ENCODE assay signal across 1 cellular context in the genomic region with DNA sequence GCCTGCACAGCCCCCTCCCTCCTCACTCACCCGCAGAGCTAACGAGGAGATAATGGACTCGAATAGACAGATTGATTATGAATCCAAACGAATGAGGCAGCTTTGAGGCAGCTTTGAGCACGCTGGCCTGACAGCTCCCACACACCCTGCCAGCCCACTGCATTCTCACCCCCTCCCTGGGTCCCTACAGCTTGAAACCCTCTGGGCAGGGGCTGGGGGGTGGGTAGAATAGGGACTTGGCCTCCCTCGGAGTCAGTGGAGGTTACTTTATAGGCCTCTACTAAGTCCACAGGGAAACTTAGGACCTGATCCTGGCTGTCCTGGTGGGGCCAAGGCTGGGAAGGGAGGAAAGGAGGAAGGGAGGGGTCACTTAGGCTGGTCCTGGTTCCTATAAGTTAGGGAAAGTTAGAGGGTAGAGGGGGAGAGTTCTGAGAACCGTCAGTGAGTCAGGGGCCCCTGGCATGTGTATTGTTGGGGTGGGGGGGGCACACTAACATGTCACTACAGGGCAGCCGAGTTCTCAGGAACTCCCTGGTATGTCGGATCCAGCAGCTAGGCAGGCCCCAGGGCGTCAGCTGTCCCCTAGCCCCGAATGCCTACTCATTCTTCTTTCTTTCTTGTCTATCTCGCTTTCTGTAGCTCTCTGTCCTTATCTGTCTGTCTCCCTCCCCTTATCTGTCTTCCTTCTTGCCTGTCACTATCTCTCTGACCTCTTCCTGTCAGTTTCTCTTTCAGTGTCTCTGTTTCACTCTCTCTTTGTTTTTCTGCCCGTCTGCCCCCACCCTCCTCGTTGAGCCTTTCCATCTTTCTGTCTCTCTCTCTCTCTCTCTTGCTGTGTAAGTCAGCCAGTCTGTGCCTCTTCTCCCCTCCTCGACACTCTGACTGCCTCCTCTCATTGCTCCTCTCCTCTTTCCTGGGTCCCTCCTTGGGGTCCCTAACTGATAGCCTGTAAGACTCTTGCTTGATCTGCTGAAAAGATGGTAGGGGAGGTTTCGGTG.
TF ChIP-seq lines count a peak whose summit lies in the region.

No MANE protein-coding gene starts in this region.

TF ChIP-seq in K562, 482 proteins besides CTCF, POLR2A, EP300 and RAD21 (continued from another document and continues in another):
- TF ChIP-seq, protein P1, sequence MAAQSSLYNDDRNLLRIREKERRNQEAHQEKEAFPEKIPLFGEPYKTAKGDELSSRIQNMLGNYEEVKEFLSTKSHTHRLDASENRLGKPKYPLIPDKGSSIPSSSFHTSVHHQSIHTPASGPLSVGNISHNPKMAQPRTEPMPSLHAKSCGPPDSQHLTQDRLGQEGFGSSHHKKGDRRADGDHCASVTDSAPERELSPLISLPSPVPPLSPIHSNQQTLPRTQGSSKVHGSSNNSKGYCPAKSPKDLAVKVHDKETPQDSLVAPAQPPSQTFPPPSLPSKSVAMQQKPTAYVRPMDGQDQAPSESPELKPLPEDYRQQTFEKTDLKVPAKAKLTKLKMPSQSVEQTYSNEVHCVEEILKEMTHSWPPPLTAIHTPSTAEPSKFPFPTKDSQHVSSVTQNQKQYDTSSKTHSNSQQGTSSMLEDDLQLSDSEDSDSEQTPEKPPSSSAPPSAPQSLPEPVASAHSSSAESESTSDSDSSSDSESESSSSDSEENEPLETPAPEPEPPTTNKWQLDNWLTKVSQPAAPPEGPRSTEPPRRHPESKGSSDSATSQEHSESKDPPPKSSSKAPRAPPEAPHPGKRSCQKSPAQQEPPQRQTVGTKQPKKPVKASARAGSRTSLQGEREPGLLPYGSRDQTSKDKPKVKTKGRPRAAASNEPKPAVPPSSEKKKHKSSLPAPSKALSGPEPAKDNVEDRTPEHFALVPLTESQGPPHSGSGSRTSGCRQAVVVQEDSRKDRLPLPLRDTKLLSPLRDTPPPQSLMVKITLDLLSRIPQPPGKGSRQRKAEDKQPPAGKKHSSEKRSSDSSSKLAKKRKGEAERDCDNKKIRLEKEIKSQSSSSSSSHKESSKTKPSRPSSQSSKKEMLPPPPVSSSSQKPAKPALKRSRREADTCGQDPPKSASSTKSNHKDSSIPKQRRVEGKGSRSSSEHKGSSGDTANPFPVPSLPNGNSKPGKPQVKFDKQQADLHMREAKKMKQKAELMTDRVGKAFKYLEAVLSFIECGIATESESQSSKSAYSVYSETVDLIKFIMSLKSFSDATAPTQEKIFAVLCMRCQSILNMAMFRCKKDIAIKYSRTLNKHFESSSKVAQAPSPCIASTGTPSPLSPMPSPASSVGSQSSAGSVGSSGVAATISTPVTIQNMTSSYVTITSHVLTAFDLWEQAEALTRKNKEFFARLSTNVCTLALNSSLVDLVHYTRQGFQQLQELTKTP (IDR thresholded peaks at IDR 0.05; ENCODE audit: low read depth in 1 of 2, partially characterized antibody in 2 of 2) = peak; percentile 26 to 89
- TF ChIP-seq TBP (optimal IDR thresholded peaks at IDR 0.05; ENCODE audit: low read depth, low read length) = no peak
- TF ChIP-seq FIP1L1 (IDR thresholded peaks at IDR 0.05; ENCODE audit: low read depth, low read length, poor library complexity, severe bottlenecking) = no peak
- no peak for TF ChIP-seq RFX7 (CRISPR knock-in tag; IDR thresholded peaks at IDR 0.05)
- no peak for TF ChIP-seq ZNF23 (CRISPR knock-in tag; IDR thresholded peaks at IDR 0.05)
- TF ChIP-seq ZFP36 (IDR thresholded peaks at IDR 0.05; ENCODE audit: low read depth, low read length, partially characterized antibody) = no peak
- TF ChIP-seq ZNF507 (tag; conservative IDR thresholded peaks at IDR 0.05) = no peak
- no peak for TF ChIP-seq ETS2 (tag; IDR thresholded peaks at IDR 0.05; ENCODE audit: borderline replicate concordance, poor library complexity, severe bottlenecking)
- TF ChIP-seq NR1H2 (CRISPR knock-in tag; IDR thresholded peaks at IDR 0.05) = no peak
- TF ChIP-seq NFATC3 (IDR thresholded peaks at IDR 0.05) = no peak
- peak; percentile 22 for TF ChIP-seq ASH1L (IDR thresholded peaks at IDR 0.05; ENCODE audit: borderline replicate concordance, low read depth, partially characterized antibody)
- TF ChIP-seq ZNF12 (CRISPR knock-in tag; IDR thresholded peaks at IDR 0.05) = no peak
- peak; percentile 55; the same call in 1 of the 2 replicates for TF ChIP-seq KAT7 (CRISPR knock-in tag; IDR thresholded peaks at IDR 0.05; ENCODE audit: borderline replicate concordance)
- TF ChIP-seq PHF20 (IDR thresholded peaks at IDR 0.05; ENCODE audit: partially characterized antibody) = peak; percentile 63
- TF ChIP-seq ZFX (CRISPR knock-in tag; IDR thresholded peaks at IDR 0.05) = no peak
- peak; percentile 90 for TF ChIP-seq ARNT (IDR thresholded peaks at IDR 0.05)
- TF ChIP-seq SMAD4 (CRISPR knock-in tag; conservative IDR thresholded peaks at IDR 0.05) = peak; percentile 92
- TF ChIP-seq NFYB (IDR thresholded peaks at IDR 0.05; ENCODE audit: extremely low read depth, insufficient read length) = no peak
- TF ChIP-seq POLR3A (IDR thresholded peaks at IDR 0.05; ENCODE audit: borderline replicate concordance, extremely low read depth, insufficient read depth, insufficient read length) = no peak
- TF ChIP-seq ZNF695 (CRISPR knock-in tag; IDR thresholded peaks at IDR 0.05) = no peak
- no peak for TF ChIP-seq POLR2G (IDR thresholded peaks at IDR 0.05; ENCODE audit: low read depth, low read length)
- no peak for TF ChIP-seq SRSF9 (IDR thresholded peaks at IDR 0.05; ENCODE audit: borderline replicate concordance, low read depth, low read length)
- no peak for TF ChIP-seq YY1 (IDR thresholded peaks at IDR 0.05; ENCODE audit: borderline replicate concordance in 1 of 3, control insufficient read depth in 1 of 3, extremely low read depth in 1 of 3, insufficient read depth in 3 of 3, insufficient read length in 1 of 3, insufficient replicate concordance in 2 of 3, low read depth in 1 of 3, low read length in 2 of 3)
- TF ChIP-seq ZNF274 (IDR thresholded peaks at IDR 0.05; ENCODE audit: borderline replicate concordance, low read depth, low read length) = no peak
- TF ChIP-seq JUND (IDR thresholded peaks at IDR 0.05; ENCODE audit: borderline replicate concordance, low read depth, low read length) = peak; percentile 78
- peak; percentile 73; the same call in 2 of the 3 replicates for TF ChIP-seq JUND (tag; IDR thresholded peaks at IDR 0.05; ENCODE audit: borderline replicate concordance, low read depth, low read length)
- TF ChIP-seq BCL6 (CRISPR knock-in tag; IDR thresholded peaks at IDR 0.05) = no peak
- no peak for TF ChIP-seq MCM2 (IDR thresholded peaks at IDR 0.05; ENCODE audit: low read depth)
- TF ChIP-seq ZNF146 (CRISPR knock-in tag; IDR thresholded peaks at IDR 0.05; ENCODE audit: unreplicated experiment) = no peak
- TF ChIP-seq, protein P2, sequence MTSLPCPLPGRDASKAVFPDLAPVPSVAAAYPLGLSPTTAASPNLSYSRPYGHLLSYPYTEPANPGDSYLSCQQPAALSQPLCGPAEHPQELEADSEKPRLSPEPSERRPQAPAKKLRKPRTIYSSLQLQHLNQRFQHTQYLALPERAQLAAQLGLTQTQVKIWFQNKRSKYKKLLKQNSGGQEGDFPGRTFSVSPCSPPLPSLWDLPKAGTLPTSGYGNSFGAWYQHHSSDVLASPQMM (CRISPR knock-in tag; IDR thresholded peaks at IDR 0.05) = no peak
- TF ChIP-seq, protein P3, sequence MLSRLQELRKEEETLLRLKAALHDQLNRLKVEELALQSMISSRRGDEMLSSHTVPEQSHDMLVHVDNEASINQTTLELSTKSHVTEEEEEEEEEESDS (CRISPR knock-in tag; IDR thresholded peaks at IDR 0.05) = no peak
- no peak for TF ChIP-seq COPS2 (conservative IDR thresholded peaks at IDR 0.05)
- TF ChIP-seq, protein P4, sequence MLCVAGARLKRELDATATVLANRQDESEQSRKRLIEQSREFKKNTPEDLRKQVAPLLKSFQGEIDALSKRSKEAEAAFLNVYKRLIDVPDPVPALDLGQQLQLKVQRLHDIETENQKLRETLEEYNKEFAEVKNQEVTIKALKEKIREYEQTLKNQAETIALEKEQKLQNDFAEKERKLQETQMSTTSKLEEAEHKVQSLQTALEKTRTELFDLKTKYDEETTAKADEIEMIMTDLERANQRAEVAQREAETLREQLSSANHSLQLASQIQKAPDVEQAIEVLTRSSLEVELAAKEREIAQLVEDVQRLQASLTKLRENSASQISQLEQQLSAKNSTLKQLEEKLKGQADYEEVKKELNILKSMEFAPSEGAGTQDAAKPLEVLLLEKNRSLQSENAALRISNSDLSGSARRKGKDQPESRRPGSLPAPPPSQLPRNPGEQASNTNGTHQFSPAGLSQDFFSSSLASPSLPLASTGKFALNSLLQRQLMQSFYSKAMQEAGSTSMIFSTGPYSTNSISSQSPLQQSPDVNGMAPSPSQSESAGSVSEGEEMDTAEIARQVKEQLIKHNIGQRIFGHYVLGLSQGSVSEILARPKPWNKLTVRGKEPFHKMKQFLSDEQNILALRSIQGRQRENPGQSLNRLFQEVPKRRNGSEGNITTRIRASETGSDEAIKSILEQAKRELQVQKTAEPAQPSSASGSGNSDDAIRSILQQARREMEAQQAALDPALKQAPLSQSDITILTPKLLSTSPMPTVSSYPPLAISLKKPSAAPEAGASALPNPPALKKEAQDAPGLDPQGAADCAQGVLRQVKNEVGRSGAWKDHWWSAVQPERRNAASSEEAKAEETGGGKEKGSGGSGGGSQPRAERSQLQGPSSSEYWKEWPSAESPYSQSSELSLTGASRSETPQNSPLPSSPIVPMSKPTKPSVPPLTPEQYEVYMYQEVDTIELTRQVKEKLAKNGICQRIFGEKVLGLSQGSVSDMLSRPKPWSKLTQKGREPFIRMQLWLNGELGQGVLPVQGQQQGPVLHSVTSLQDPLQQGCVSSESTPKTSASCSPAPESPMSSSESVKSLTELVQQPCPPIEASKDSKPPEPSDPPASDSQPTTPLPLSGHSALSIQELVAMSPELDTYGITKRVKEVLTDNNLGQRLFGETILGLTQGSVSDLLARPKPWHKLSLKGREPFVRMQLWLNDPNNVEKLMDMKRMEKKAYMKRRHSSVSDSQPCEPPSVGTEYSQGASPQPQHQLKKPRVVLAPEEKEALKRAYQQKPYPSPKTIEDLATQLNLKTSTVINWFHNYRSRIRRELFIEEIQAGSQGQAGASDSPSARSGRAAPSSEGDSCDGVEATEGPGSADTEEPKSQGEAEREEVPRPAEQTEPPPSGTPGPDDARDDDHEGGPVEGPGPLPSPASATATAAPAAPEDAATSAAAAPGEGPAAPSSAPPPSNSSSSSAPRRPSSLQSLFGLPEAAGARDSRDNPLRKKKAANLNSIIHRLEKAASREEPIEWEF (CRISPR knock-in tag; IDR thresholded peaks at IDR 0.05) = no peak
- TF ChIP-seq, protein P5, sequence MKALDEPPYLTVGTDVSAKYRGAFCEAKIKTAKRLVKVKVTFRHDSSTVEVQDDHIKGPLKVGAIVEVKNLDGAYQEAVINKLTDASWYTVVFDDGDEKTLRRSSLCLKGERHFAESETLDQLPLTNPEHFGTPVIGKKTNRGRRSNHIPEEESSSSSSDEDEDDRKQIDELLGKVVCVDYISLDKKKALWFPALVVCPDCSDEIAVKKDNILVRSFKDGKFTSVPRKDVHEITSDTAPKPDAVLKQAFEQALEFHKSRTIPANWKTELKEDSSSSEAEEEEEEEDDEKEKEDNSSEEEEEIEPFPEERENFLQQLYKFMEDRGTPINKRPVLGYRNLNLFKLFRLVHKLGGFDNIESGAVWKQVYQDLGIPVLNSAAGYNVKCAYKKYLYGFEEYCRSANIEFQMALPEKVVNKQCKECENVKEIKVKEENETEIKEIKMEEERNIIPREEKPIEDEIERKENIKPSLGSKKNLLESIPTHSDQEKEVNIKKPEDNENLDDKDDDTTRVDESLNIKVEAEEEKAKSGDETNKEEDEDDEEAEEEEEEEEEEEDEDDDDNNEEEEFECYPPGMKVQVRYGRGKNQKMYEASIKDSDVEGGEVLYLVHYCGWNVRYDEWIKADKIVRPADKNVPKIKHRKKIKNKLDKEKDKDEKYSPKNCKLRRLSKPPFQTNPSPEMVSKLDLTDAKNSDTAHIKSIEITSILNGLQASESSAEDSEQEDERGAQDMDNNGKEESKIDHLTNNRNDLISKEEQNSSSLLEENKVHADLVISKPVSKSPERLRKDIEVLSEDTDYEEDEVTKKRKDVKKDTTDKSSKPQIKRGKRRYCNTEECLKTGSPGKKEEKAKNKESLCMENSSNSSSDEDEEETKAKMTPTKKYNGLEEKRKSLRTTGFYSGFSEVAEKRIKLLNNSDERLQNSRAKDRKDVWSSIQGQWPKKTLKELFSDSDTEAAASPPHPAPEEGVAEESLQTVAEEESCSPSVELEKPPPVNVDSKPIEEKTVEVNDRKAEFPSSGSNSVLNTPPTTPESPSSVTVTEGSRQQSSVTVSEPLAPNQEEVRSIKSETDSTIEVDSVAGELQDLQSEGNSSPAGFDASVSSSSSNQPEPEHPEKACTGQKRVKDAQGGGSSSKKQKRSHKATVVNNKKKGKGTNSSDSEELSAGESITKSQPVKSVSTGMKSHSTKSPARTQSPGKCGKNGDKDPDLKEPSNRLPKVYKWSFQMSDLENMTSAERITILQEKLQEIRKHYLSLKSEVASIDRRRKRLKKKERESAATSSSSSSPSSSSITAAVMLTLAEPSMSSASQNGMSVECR (CRISPR knock-in tag; IDR thresholded peaks at IDR 0.05) = no peak; the same call in 1 of the 2 replicates
- no peak for TF ChIP-seq NFIX (CRISPR knock-in tag; IDR thresholded peaks at IDR 0.05; ENCODE audit: low read depth)
- no peak for TF ChIP-seq RBM17 (IDR thresholded peaks at IDR 0.05; ENCODE audit: borderline replicate concordance, low read depth, low read length)
- TF ChIP-seq TAF1 (IDR thresholded peaks at IDR 0.05; ENCODE audit: control insufficient read depth, extremely low read depth, insufficient read depth, low read length, severe bottlenecking) = no peak
- peak; percentile 57; the same call in 1 of the 2 replicates for TF ChIP-seq OTX1 (CRISPR knock-in tag; IDR thresholded peaks at IDR 0.05)
- peak; percentile 10; the same call in 1 of the 2 replicates for TF ChIP-seq ZNF263 (CRISPR knock-in tag; IDR thresholded peaks at IDR 0.05; ENCODE audit: borderline replicate concordance)
- TF ChIP-seq WHSC1 (IDR thresholded peaks at IDR 0.05; ENCODE audit: low read length) = no peak
- peak; percentile 70 for TF ChIP-seq MBD2 (IDR thresholded peaks at IDR 0.05; ENCODE audit: borderline replicate concordance, low read depth)
- TF ChIP-seq PML (IDR thresholded peaks at IDR 0.05; ENCODE audit: low read length) = no peak
- TF ChIP-seq, protein P6, sequence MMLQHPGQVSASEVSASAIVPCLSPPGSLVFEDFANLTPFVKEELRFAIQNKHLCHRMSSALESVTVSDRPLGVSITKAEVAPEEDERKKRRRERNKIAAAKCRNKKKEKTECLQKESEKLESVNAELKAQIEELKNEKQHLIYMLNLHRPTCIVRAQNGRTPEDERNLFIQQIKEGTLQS (IDR thresholded peaks at IDR 0.05) = no peak
- TF ChIP-seq, protein P6 (CRISPR knock-in tag; conservative IDR thresholded peaks at IDR 0.05) = no peak
- TF ChIP-seq, protein P7, sequence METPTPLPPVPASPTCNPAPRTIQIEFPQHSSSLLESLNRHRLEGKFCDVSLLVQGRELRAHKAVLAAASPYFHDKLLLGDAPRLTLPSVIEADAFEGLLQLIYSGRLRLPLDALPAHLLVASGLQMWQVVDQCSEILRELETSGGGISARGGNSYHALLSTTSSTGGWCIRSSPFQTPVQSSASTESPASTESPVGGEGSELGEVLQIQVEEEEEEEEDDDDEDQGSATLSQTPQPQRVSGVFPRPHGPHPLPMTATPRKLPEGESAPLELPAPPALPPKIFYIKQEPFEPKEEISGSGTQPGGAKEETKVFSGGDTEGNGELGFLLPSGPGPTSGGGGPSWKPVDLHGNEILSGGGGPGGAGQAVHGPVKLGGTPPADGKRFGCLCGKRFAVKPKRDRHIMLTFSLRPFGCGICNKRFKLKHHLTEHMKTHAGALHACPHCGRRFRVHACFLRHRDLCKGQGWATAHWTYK (CRISPR knock-in tag; IDR thresholded peaks at IDR 0.05) = 0 out of 2 replicates have a peak, but pooled peaks have one; percentile 24
- TF ChIP-seq ZNF384 (IDR thresholded peaks at IDR 0.05; ENCODE audit: low read depth, low read length) = no peak
- peak; percentile 99 for TF ChIP-seq DPF2 (IDR thresholded peaks at IDR 0.05)
